In the genomic region with DNA sequence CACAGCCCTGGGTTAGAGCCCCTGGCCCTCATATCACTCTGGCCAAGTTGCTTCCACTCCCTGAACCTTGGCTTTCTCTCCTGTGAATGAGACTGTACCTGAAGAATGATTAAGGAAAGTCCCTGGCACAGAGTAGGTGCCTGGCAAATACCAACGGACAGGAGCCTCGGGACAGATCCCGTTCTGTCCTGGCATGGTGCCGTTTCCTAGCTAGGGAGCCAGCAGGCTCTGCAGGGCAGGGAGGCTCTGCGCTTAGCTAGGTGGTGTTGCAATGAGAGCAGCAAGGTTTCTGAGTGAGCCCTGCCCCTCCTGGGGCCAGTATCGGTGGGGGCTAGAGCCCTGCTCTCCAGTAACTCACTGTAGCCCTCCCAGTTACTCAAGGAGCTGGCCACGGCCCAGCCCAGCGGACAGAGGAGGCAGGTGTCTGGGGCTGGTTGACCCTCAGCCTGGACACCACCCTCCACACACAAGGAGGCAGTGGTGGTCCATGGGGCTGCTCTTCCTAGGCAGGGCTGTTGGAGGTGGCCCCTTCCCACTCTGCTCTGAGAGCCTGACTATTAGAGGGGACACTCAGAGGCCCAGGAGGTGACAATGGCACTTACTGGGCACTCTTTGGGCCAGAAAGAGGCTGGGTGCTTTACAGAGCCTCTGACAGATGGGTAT, we compare ENCODE assay signal across 17 cellular contexts.
DNase-seq lines count a peak whose midpoint lies in the region; ATAC-seq and TF ChIP-seq lines count a peak whose summit lies in the region.
"Had no signal": no experiment of that assay in that cellular context is flagged by ENCODE, and none has a peak within 500 bp of the region (broad histone marks: within the 10 kb centered on the region; RNA-seq: fewer than 3 reads in every experiment).

No MANE protein-coding gene starts in this region.

- peak; percentile 48 for ATAC-seq in gastroesophageal sphincter
- no peak for ATAC-seq in GM19452 (IDR thresholded peaks at IDR 0.05; ENCODE audit: unreplicated experiment)
- no peak for ATAC-seq in HG03457 (IDR thresholded peaks at IDR 0.05; ENCODE audit: unreplicated experiment)
- ATAC-seq: HCT116 had no signal

- H3K36me3 ChIP-seq in WERI-Rb-1 (no peaks in the 10 kb centered on the region), gastroesophageal sphincter (no peaks in the 10 kb centered on the region), neural progenitor cell (no peaks in the 10 kb centered on the region)

- peaks cover 34% of the 10 kb centered on the region for H3K4me1 Mint-ChIP-seq in neural progenitor cell

- H3K9ac ChIP-seq in neural progenitor cell: no peak overlapping the region

- WGBS in gastroesophageal sphincter (ENCODE audit: low coverage in 1 of 2), 2 donors: 50% methylated on average over 3 of the region's 8 CpGs; no CpG with 5 or more reads in 1 of the 2 donors

- H3K27me3 ChIP-seq in WERI-Rb-1 (ENCODE audit: insufficient read depth, low read depth, severe bottlenecking) (no peaks in the 10 kb centered on the region), gastroesophageal sphincter (no peaks in the 10 kb centered on the region), neural progenitor cell (no peaks in the 10 kb centered on the region)

- H3K79me2 ChIP-seq in neural progenitor cell (ENCODE audit: low read depth): no peaks in the 10 kb centered on the region

- H3K4me1 ChIP-seq in gastroesophageal sphincter (peaks cover 0 to 10% (median 0%) of the 10 kb centered on the region in 3 donors), neural progenitor cell (peaks cover 9% of the 10 kb centered on the region)

- H3K4me3 Mint-ChIP-seq in neural progenitor cell: no peak overlapping the region
- H3K4me3 Mint-ChIP-seq: dendritic cell treated with granulocyte-macrophage colony-stimulating factor and Interleukin-4, amounts not matched to agents 40 ng/mL and 50 ng/mL, for 4 days; stimulated activated naive CD8-positive, alpha-beta T cell treated with anti-CD3 and anti-CD28 coated beads, Interleukin-15, Interleukin-2, amounts not matched to agents 100 ng/mL and 50 ng/mL, for 24 hours had no signal

- H3K36me3 Mint-ChIP-seq in neural progenitor cell: peaks cover 5% of the 10 kb centered on the region

- TF ChIP-seq CTCF in C4-2B (conservative IDR thresholded peaks at IDR 0.05) (no peak), WERI-Rb-1 (IDR thresholded peaks at IDR 0.05; ENCODE audit: low read depth, low read length) (peak; percentile 46), gastroesophageal sphincter (IDR thresholded peaks at IDR 0.05) (no peak), neural progenitor cell (IDR thresholded peaks at IDR 0.05) (peak; percentile 33)

- peak overlapping the region; percentile 69 for H3K27ac ChIP-seq in C4-2B
- H3K27ac ChIP-seq in WERI-Rb-1: no peak overlapping the region
- no peak overlapping the region for H3K27ac ChIP-seq in gastroesophageal sphincter
- H3K27ac ChIP-seq in neural progenitor cell: no peak overlapping the region

- no peak overlapping the region for H2AFZ ChIP-seq in neural progenitor cell (replicated peaks)

- TF ChIP-seq POLR2A in gastroesophageal sphincter (IDR thresholded peaks at IDR 0.05): no peak

- no peak overlapping the region for H3K27ac Mint-ChIP-seq in neural progenitor cell
- H3K27ac Mint-ChIP-seq: dendritic cell treated with granulocyte-macrophage colony-stimulating factor and Interleukin-4, amounts not matched to agents 40 ng/mL and 50 ng/mL, for 4 days; stimulated activated naive CD8-positive, alpha-beta T cell treated with anti-CD3 and anti-CD28 coated beads, Interleukin-15, Interleukin-2, amounts not matched to agents 100 ng/mL and 50 ng/mL, for 24 hours had no signal

- H3K27me3 Mint-ChIP-seq in neural progenitor cell (ENCODE audit: insufficient read depth, low read depth): peaks cover 19% of the 10 kb centered on the region

- H3K9me3 ChIP-seq in WERI-Rb-1 (ENCODE audit: severe bottlenecking): no peaks in the 10 kb centered on the region
- no peaks in the 10 kb centered on the region for H3K9me3 ChIP-seq in gastroesophageal sphincter
- no peaks in the 10 kb centered on the region for H3K9me3 ChIP-seq in neural progenitor cell (ENCODE audit: low read depth)

- H3K4me2 ChIP-seq in neural progenitor cell: no peak overlapping the region

- H4K20me1 ChIP-seq in neural progenitor cell (ENCODE audit: low read depth): peaks cover 6% of the 10 kb centered on the region

- H3K4me3 ChIP-seq in WERI-Rb-1 (ENCODE audit: low read depth, low read length) (no peak overlapping the region), gastroesophageal sphincter (no peak overlapping the region), neural progenitor cell (no peak overlapping the region)

- no peak for TF ChIP-seq EP300 in gastroesophageal sphincter (IDR thresholded peaks at IDR 0.05)

- DNase-seq in WERI-Rb-1 (no peak), neural progenitor cell (ENCODE audit: low spot score) (no peak)
- DNase-seq in stimulated activated CD4-positive, alpha-beta T cell treated with anti-CD3 and anti-CD28 coated beads, Interleukin-4, amount 100 ng/mL, for 4 hours: no peak
- DNase-seq in effector CD8-positive, alpha-beta T cell (lab: John Stamatoyannopoulos, UW): no peak
- DNase-seq: activated CD4-positive, alpha-beta T cell treated with anti-CD3 and anti-CD28 coated beads for 4 hours; activated CD8-positive, alpha-beta memory T cell treated with anti-CD3 and anti-CD28 coated beads, Interleukin-2, amount 50 U/mL, for 4 hours; hypothalamus; NCI-H146; NCI-H446 treated with DMSO at 0.1 percent for 48 hours; T1000 had no signal

- H3F3A ChIP-seq in neural progenitor cell (ENCODE audit: low read depth): peaks cover 12% of the 10 kb centered on the region

- no peaks in the 10 kb centered on the region for H3K9me3 Mint-ChIP-seq in neural progenitor cell
- H3K9me3 Mint-ChIP-seq: stimulated activated naive CD8-positive, alpha-beta T cell treated with anti-CD3 and anti-CD28 coated beads, Interleukin-15, Interleukin-2, amounts not matched to agents 100 ng/mL and 50 ng/mL, for 24 hours had no signal

Comparison
In these comparisons a context has a peak if more than half of its experiments do, and no peak if none do; other contexts are left out.
1. CTCF ChIP-seq: peak in WERI-Rb-1 (single experiment) and neural progenitor cell (single experiment); none in C4-2B (single experiment) and gastroesophageal sphincter (0 of 4).